In the genomic region with DNA sequence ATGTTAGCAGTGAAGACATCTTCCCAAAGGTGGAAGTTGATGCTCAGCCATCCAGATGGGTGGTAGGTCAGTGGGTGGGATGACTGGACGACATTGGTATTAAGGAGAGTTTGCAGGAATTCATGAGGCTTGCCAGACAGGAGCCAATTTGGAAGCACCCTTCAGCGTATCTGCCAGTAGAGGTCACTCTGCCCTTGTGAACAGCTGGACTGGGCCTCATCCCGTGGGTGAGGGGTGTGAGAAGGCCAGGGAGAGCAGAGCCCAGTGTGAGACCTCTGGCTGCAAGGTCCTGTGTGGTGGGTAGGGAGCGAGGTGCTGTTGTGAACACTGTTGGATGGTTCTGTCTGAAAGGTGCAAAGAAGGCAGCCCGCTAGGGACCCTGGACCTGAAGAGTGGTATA, we compare ENCODE assay signal across 1 cellular context.
TF ChIP-seq lines count a peak whose summit lies in the region.

No MANE protein-coding gene starts in this region.

TF ChIP-seq in HepG2, 621 proteins besides CTCF, POLR2A, EP300 and RAD21 (continued from another document):
- TF ChIP-seq, protein P1, sequence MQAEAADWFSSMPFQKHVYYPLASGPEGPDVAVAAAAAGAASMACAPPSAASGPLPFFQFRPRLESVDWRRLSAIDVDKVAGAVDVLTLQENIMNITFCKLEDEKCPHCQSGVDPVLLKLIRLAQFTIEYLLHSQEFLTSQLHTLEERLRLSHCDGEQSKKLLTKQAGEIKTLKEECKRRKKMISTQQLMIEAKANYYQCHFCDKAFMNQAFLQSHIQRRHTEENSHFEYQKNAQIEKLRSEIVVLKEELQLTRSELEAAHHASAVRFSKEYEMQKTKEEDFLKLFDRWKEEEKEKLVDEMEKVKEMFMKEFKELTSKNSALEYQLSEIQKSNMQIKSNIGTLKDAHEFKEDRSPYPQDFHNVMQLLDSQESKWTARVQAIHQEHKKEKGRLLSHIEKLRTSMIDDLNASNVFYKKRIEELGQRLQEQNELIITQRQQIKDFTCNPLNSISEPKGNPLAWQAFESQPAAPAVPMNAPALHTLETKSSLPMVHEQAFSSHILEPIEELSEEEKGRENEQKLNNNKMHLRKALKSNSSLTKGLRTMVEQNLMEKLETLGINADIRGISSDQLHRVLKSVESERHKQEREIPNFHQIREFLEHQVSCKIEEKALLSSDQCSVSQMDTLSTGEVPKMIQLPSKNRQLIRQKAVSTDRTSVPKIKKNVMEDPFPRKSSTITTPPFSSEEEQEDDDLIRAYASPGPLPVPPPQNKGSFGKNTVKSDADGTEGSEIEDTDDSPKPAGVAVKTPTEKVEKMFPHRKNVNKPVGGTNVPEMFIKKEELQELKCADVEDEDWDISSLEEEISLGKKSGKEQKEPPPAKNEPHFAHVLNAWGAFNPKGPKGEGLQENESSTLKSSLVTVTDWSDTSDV (CRISPR knock-in tag; IDR thresholded peaks at IDR 0.05) = no peak
